In the genomic region with DNA sequence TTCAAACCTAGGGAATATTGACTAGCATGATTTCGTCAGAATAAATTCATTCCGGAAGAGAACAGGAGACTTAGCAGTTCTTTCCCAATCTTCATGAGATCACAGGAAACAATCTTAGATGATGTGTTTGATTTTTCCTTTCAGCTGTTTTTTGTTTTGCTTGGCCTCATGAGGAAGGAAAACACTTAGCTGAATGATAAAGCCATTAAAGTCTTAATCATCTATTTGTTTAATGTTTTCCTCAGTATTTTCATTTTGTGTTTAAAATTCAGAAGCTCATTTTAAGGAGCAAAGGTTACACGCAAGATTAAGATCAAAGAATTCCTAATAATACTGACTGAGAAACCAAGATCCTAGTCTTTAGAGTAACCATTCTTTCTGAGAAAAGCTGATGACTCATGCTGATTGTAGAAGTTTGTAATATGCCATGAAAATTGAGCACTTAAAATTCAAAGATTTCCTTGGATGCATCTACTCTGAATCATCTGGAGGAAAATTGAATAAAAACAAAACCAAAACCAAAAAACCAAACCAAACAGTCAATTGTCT, we compare ENCODE assay signal across 12 cellular contexts. TPM values are rescaled to one million over a fixed set of nuclear protein-coding genes. Genes with fewer than 3 reads are reported as not detected.
DNase-seq lines count a peak whose midpoint lies in the region; ATAC-seq and TF ChIP-seq lines count a peak whose summit lies in the region.
"Had no signal": no experiment of that assay in that cellular context is flagged by ENCODE, and none has a peak within 500 bp of the region (broad histone marks: within the 10 kb centered on the region; RNA-seq: fewer than 3 reads in every experiment).

No MANE protein-coding gene starts in this region.

- H3K56ac ChIP-seq in mesendoderm (ENCODE audit: low read length): no peak overlapping the region

- H3K4me3 Mint-ChIP-seq in chondrocyte (ENCODE audit: unreplicated experiment): no peak overlapping the region

- H3K79me2 ChIP-seq in mesendoderm (ENCODE audit: control insufficient read depth, insufficient read depth, low read length): no peaks in the 10 kb centered on the region

- peak overlapping the region; percentile 92 for H3K27ac Mint-ChIP-seq in chondrocyte (ENCODE audit: unreplicated experiment)

- no peak overlapping the region for H3K9ac ChIP-seq in mesendoderm (ENCODE audit: low read length)

- no peak overlapping the region for H3K4me3 ChIP-seq in BJ (ENCODE audit: low read depth, low read length)
- no peak overlapping the region for H3K4me3 ChIP-seq in mesendoderm (ENCODE audit: low read length)
- H3K4me3 ChIP-seq: left ventricle myocardium inferior, sigmoid colon had no signal

- no CpG with 5 or more reads among the region's 3 CpGs for WGBS in mesendoderm (ENCODE audit: extremely low coverage, insufficient coverage, low lambda C conversion rate)

- no peak overlapping the region for H4K5ac ChIP-seq in mesendoderm (ENCODE audit: low read length)

- no peak overlapping the region for H2AK5ac ChIP-seq in mesendoderm (ENCODE audit: low read length)

- no peak overlapping the region for H3K4ac ChIP-seq in mesendoderm (ENCODE audit: low read depth, low read length)

- DNase-seq in BJ (ENCODE audit: low read depth) (peak; percentile 97), LHCN-M2 (ENCODE audit: low read depth) (peak; percentile 98), chondrocyte (ENCODE audit: low spot score) (no peak), mesendoderm (peak; percentile 38), HuH-7 (ENCODE audit: low spot score) (no peak), NCI-H2196 treated with DMSO at 0.1 percent for 48 hours (lab: John Stamatoyannopoulos, UW; ENCODE audit: unreplicated experiment) (no peak)
- DNase-seq: activated T-cell treated with anti-CD3 and anti-CD28 coated beads for 4 hours, left ventricle myocardium inferior, NCI-H446 treated with DMSO at 0.1 percent for 48 hours, sigmoid colon had no signal

- no peaks in the 10 kb centered on the region for H3K79me1 ChIP-seq in mesendoderm (ENCODE audit: low read length)

- H3K36me3 Mint-ChIP-seq in chondrocyte (ENCODE audit: low read depth): no peaks in the 10 kb centered on the region

- no peak overlapping the region for H3K18ac ChIP-seq in mesendoderm (ENCODE audit: low read length)

- H2BK5ac ChIP-seq in mesendoderm (ENCODE audit: low read length): no peak overlapping the region

- no peak overlapping the region for H4K8ac ChIP-seq in mesendoderm (ENCODE audit: low read depth, low read length)

- peaks cover 40% of the 10 kb centered on the region for H3K4me1 Mint-ChIP-seq in chondrocyte (ENCODE audit: low read depth)

- TF ChIP-seq CTCF in BJ (IDR thresholded peaks at IDR 0.05; ENCODE audit: insufficient read depth, low read depth, low read length) (no peak), chondrocyte (IDR thresholded peaks at IDR 0.05) (no peak)

- no peaks in the 10 kb centered on the region for H3K27me3 Mint-ChIP-seq in chondrocyte (ENCODE audit: low read depth)

- H2BK120ac ChIP-seq in mesendoderm (ENCODE audit: low read depth, low read length): no peak overlapping the region

- no peaks in the 10 kb centered on the region for H3K9me3 Mint-ChIP-seq in chondrocyte (ENCODE audit: low read depth)

- no peaks in the 10 kb centered on the region for H3K27me3 ChIP-seq in BJ (ENCODE audit: control insufficient read depth, insufficient read depth, low read length)
- H3K27me3 ChIP-seq in mesendoderm (ENCODE audit: insufficient read depth, low read length, poor library complexity): no peaks in the 10 kb centered on the region
- H3K27me3 ChIP-seq: sigmoid colon had no signal

- no peak overlapping the region for H3K4me2 ChIP-seq in mesendoderm (ENCODE audit: low read length)

- CTCF ChIA-PET in BJ (lab: Yijun Ruan, JAX): interaction anchor here (1.0 kb wide), 1 partner anchor 9 kb away, joined by 3 read pairs; no protein-coding TSS in a partner anchor

- H3K4me1 ChIP-seq in mesendoderm (ENCODE audit: control insufficient read depth, low read depth, low read length): no peaks in the 10 kb centered on the region
- H3K4me1 ChIP-seq: left ventricle myocardium inferior, sigmoid colon had no signal

- ATAC-seq in GM19351 (IDR thresholded peaks at IDR 0.05; ENCODE audit: unreplicated experiment) (no peak), HG02870 (IDR thresholded peaks at IDR 0.05; ENCODE audit: unreplicated experiment) (no peak)

- H3K36me3 ChIP-seq in BJ (ENCODE audit: control insufficient read depth, insufficient read depth, low read length) (no peaks in the 10 kb centered on the region), mesendoderm (ENCODE audit: control insufficient read depth, insufficient read depth, low read length) (no peaks in the 10 kb centered on the region)
- H3K36me3 ChIP-seq: left ventricle myocardium inferior, sigmoid colon had no signal

- H2BK15ac ChIP-seq in mesendoderm (replicated peaks; ENCODE audit: low read depth): no peak overlapping the region

- H3K27ac ChIP-seq in mesendoderm (ENCODE audit: low read depth, low read length): no peak overlapping the region
- H3K27ac ChIP-seq: left ventricle myocardium inferior, sigmoid colon had no signal

- H3K23ac ChIP-seq in mesendoderm (ENCODE audit: low read length): no peak overlapping the region

- POLR2A ChIA-PET in BJ (lab: Charles Lee): interaction anchor here (0.5 to 0.7 kb wide), 4 partner anchors 15 to 110 kb away, joined by 3 to 10 read pairs (median 4); no protein-coding TSS in a partner anchor

RNA-seq across cellular contexts. Expression of a gene that starts 15.4 kb away (rescaled TPM):
- polyA plus RNA-seq in BJ (2011; rRNA removed): 8.3 and 20.4 TPM in 2 replicates
- 11.9 and 14.5 TPM in 2 replicates for polyA minus RNA-seq in BJ (2011; rRNA and poly(A)+ RNA removed)
- total RNA-seq in LHCN-M2 (2014; rRNA removed) (86.3 and 110 TPM in 2 replicates), chondrocyte (12.4 to 19.7 TPM (median 14.4 TPM) in 3 replicates)
- polyA plus RNA-seq in LHCN-M2 (2012): 21.5 TPM
- polyA plus RNA-seq in mesendoderm (2013, experiment 1 of 2): 1.7 TPM
- 1.8 TPM for polyA plus RNA-seq in mesendoderm (2013, experiment 2 of 2)

Comparison
In these comparisons a context has a peak if more than half of its experiments do, and no peak if none do; other contexts are left out.
1. DNase-seq: peak in BJ (single experiment), LHCN-M2 (single experiment) and mesendoderm (single experiment); none in chondrocyte (single experiment), HuH-7 (single experiment) and NCI-H2196 treated with DMSO at 0.1 percent for 48 hours (single experiment).